ENCODE assay signal across 13 cellular contexts in genomic region chr20:37755665-37756064, GRCh38.
DNase-seq lines count a peak whose midpoint lies in the region; ATAC-seq, FAIRE-seq and TF ChIP-seq lines count a peak whose summit lies in the region.
"Had no signal": no experiment of that assay in that cellular context is flagged by ENCODE, and none has a peak within 500 bp of the region (broad histone marks: within the 10 kb centered on the region; RNA-seq: fewer than 3 reads in every experiment).

No MANE protein-coding gene starts in this region.

- no peaks in the 10 kb centered on the region for H3K9me3 Mint-ChIP-seq in naive thymus-derived CD8-positive, alpha-beta T cell

- no peaks in the 10 kb centered on the region for H3K4me1 ChIP-seq in IMR-90 (ENCODE audit: control insufficient read depth, insufficient read depth, low read length)
- peaks cover 10% of the 10 kb centered on the region for H3K4me1 ChIP-seq in HepG2 (ENCODE audit: insufficient read depth, low read length)

- in situ Hi-C loops in IMR-90 (cut with MboI; ENCODE audit: low sequenced_read_pairs) (no loop called here), HepG2 (cut with HindIII; ENCODE audit: extremely low pct_ligation_motif_present, low pct_unique_long_range_greater_than_20kb) (no loop called here)

- no peaks in the 10 kb centered on the region for H3K9me1 ChIP-seq in IMR-90 (ENCODE audit: insufficient read depth, low read length)

- CTCF ChIA-PET in IMR-90 (lab: Yijun Ruan, JAX): interaction anchor here (0.6 to 1.4 kb wide), 3 partner anchors 18 to 245 kb away, joined by 3 read pairs; no protein-coding TSS in a partner anchor
- CTCF ChIA-PET in HepG2 (lab: Yijun Ruan, JAX; ENCODE audit: low intra/inter-chr PET ratio, low total read pairs): no interaction called here

- POLR2A ChIA-PET in IMR-90 (lab: Charles Lee; ENCODE audit: unreplicated experiment) (no interaction called here), HepG2 (lab: Yijun Ruan, JAX) (no interaction called here)
- POLR2A ChIA-PET in naive thymus-derived CD8-positive, alpha-beta T cell (lab: Charles Lee): interaction anchor here (0.6 kb wide), 1 partner anchor 30 kb away, joined by 4 read pairs; no protein-coding TSS in a partner anchor

- no peak for FAIRE-seq in HepG2 (lab: Jason Lieb, UNC)
- FAIRE-seq: RCC 7860 had no signal

- no peak overlapping the region for H2AK5ac ChIP-seq in IMR-90 (ENCODE audit: low read depth, low read length)

- H3K36me3 ChIP-seq in IMR-90 (ENCODE audit: control insufficient read depth, insufficient read depth, low read length) (peaks cover 8% of the 10 kb centered on the region), HepG2 (replicated peaks in 1 of 2; ENCODE audit: control insufficient read depth in 1 of 2, insufficient read depth in 2 of 2, low read length in 2 of 2) (peaks cover 3 to 27% of the 10 kb centered on the region in 2 experiments; a peak in 4 of 5 replicates)

- 0 out of 2 replicates have a peak, but pooled peaks have one; percentile 11 for TF ChIP-seq RAD21 in IMR-90 (IDR thresholded peaks at IDR 0.05; ENCODE audit: low read length)
- no peak for TF ChIP-seq RAD21 in HepG2 (CRISPR knock-in tag; IDR thresholded peaks at IDR 0.05)

- H3K56ac ChIP-seq in IMR-90 (ENCODE audit: extremely low read depth, insufficient read depth, low read length): no peak overlapping the region

- TF ChIP-seq POLR2A in IMR-90 (IDR thresholded peaks at IDR 0.05; ENCODE audit: low read depth, low read length) (no peak), HepG2 (IDR thresholded peaks at IDR 0.05; ENCODE audit: insufficient read depth in 1 of 2, low read depth in 2 of 2, low read length in 2 of 2) (no peak)

- no peak overlapping the region for H3K4me3 ChIP-seq in IMR-90 (ENCODE audit: insufficient read depth, low read depth, low read length)
- H3K4me3 ChIP-seq in HepG2 (replicated peaks in 1 of 3; ENCODE audit: insufficient read depth in 1 of 3, low read depth in 2 of 3, low read length in 3 of 3): no peak overlapping the region

- peak overlapping the region in 1 of 10 donors; percentile 21 for H3K27ac Mint-ChIP-seq in naive thymus-derived CD8-positive, alpha-beta T cell

- no peak overlapping the region for H4K91ac ChIP-seq in IMR-90 (ENCODE audit: insufficient read depth, low read depth, low read length)

- no peaks in the 10 kb centered on the region for H3K79me2 ChIP-seq in HepG2 (ENCODE audit: insufficient read depth, low read length)

- no peak overlapping the region for H3K4me3 Mint-ChIP-seq in naive thymus-derived CD8-positive, alpha-beta T cell

- no peak overlapping the region for H3K14ac ChIP-seq in IMR-90 (replicated peaks; ENCODE audit: low read depth, low read length)

- no peak for TF ChIP-seq EP300 in HepG2 (IDR thresholded peaks at IDR 0.05; ENCODE audit: low read depth in 2 of 2, low read length in 2 of 2)
- no peak for TF ChIP-seq EP300 in HepG2 (CRISPR knock-in tag; IDR thresholded peaks at IDR 0.05; ENCODE audit: borderline replicate concordance)

- no peak overlapping the region for H2AK9ac ChIP-seq in IMR-90 (replicated peaks; ENCODE audit: low read depth, low read length, poor library complexity)

- no peak overlapping the region for H4K5ac ChIP-seq in IMR-90 (ENCODE audit: low read depth, low read length)

- H3K4me2 ChIP-seq in IMR-90 (ENCODE audit: low read depth, low read length): no peak overlapping the region
- H3K4me2 ChIP-seq in HepG2 (ENCODE audit: low read depth, low read length): no peak overlapping the region

- peaks cover 17 to 74% (median 35%) of the 10 kb centered on the region in 3 donors for H3K36me3 Mint-ChIP-seq in naive thymus-derived CD8-positive, alpha-beta T cell

- H2BK120ac ChIP-seq in IMR-90 (ENCODE audit: low read depth, low read length): no peak overlapping the region

- no peak overlapping the region for H3K4ac ChIP-seq in IMR-90 (ENCODE audit: low read depth, low read length)

- no peak overlapping the region for H3K9ac ChIP-seq in IMR-90 (ENCODE audit: low read depth, low read length)
- no peak overlapping the region for H3K9ac ChIP-seq in HepG2 (ENCODE audit: insufficient read depth, low read depth, low read length)

- no peak overlapping the region for H4K8ac ChIP-seq in IMR-90 (ENCODE audit: low read depth in 2 of 2, low read length in 2 of 2)

- BruUV-seq in IMR-90 (replicated peaks; lab: Mats Ljungman, UMichigan): no TSS peak
- BruUV-seq in HepG2 (replicated peaks; lab: Mats Ljungman, UMichigan): no TSS peak

- no peaks in the 10 kb centered on the region for H3K27me3 Mint-ChIP-seq in naive thymus-derived CD8-positive, alpha-beta T cell

- dilution Hi-C loops in IMR-90 (cut with HindIII; ENCODE audit: low sequenced_read_pairs, unreplicated experiment): no loop called here

- intact Hi-C loops in IMR-90 (cut with micrococcal nuclease): no loop called here
- intact Hi-C loops in HepG2 (cut with micrococcal nuclease; ENCODE audit: unreplicated experiment): no loop called here

- H2BK20ac ChIP-seq in IMR-90 (ENCODE audit: low read depth, low read length): no peak overlapping the region

- peaks cover 0 to 6% (median 2%) of the 10 kb centered on the region in 4 donors for H3K4me1 Mint-ChIP-seq in naive thymus-derived CD8-positive, alpha-beta T cell

- H2AFZ ChIP-seq in IMR-90 (replicated peaks; ENCODE audit: low read length, poor library complexity): no peak overlapping the region
- no peak overlapping the region for H2AFZ ChIP-seq in HepG2 (ENCODE audit: low read length)

- WGBS in IMR-90 (ENCODE audit: extremely low coverage in 2 of 2, insufficient read length in 1 of 2), 2 experiments: 46% methylated on average over 2 of the region's 3 CpGs; no CpG with 5 or more reads in 1 of the 2 experiments
- 95% methylated on average over 3 of the region's 3 CpGs for WGBS in HepG2 (ENCODE audit: low lambda C conversion rate)

- no peak overlapping the region for H3K23ac ChIP-seq in IMR-90 (ENCODE audit: low read depth, low read length)

- H3K27me3 ChIP-seq in IMR-90 (ENCODE audit: control insufficient read depth, insufficient read depth, low read length): no peaks in the 10 kb centered on the region
- H3K27me3 ChIP-seq in HepG2 (ENCODE audit: control insufficient read depth in 1 of 2, insufficient read depth in 2 of 2, low read length in 2 of 2): no peaks in the 10 kb centered on the region

- TF ChIP-seq CTCF in AG09319 (IDR thresholded peaks at IDR 0.05; ENCODE audit: low read depth, low read length): peak; percentile 32
- no peak for TF ChIP-seq CTCF in IMR-90 (conservative IDR thresholded peaks at IDR 0.05; ENCODE audit: low read depth, low read length)
- TF ChIP-seq CTCF in HepG2 (CRISPR knock-in tag; IDR thresholded peaks at IDR 0.05): peak; percentile 49

- no peak overlapping the region for H2BK15ac ChIP-seq in IMR-90 (ENCODE audit: low read depth, low read length)

- H3K79me1 ChIP-seq in IMR-90 (ENCODE audit: low read depth in 1 of 2, low read length in 2 of 2): no peaks in the 10 kb centered on the region

- DNase-seq in AG09319 (ENCODE audit: extremely low read depth, low read depth) (no peak), IMR-90 (no peak), cerebellar cortex (ENCODE audit: low spot score) (peak; percentile 33), HepG2 (ENCODE audit: low spot score) (no peak), DMS 273 treated with DMSO at 0.1 percent for 48 hours (lab: John Stamatoyannopoulos, UW) (no peak), NCI-H2171 (lab: John Stamatoyannopoulos, UW) (no peak)
- no peak for DNase-seq in activated naive CD4-positive, alpha-beta T cell treated with Interleukin-2 at 50 U/mL for 16 hours
- no peak for DNase-seq in naive thymus-derived CD8-positive, alpha-beta T cell
- DNase-seq: cerebellar nuclear complex; NCI-H1930; stimulated activated naive CD4-positive, alpha-beta T cell had no signal

- H3K18ac ChIP-seq in IMR-90 (ENCODE audit: low read depth, low read length): no peak overlapping the region

- no peak overlapping the region for H2BK5ac ChIP-seq in IMR-90 (ENCODE audit: low read depth, low read length, poor library complexity, severe bottlenecking)

- ATAC-seq in IMR-90 (ENCODE audit: low read depth) (no peak), HepG2 (0 out of 3 replicates have a peak, but pooled peaks have one; percentile 25)
- no peak for ATAC-seq in naive thymus-derived CD8-positive, alpha-beta T cell

- H3K9me3 ChIP-seq in IMR-90 (ENCODE audit: control insufficient read depth, insufficient read depth, low read length): no peaks in the 10 kb centered on the region
- no peaks in the 10 kb centered on the region for H3K9me3 ChIP-seq in HepG2 (ENCODE audit: low read length)

- H3K27ac ChIP-seq in IMR-90 (ENCODE audit: insufficient read depth, low read length): no peak overlapping the region
- H3K27ac ChIP-seq in HepG2 (ENCODE audit: extremely low read length, insufficient read depth, low read length): no peak overlapping the region
- H3K27ac ChIP-seq: C4-2B had no signal

- H4K20me1 ChIP-seq in IMR-90 (ENCODE audit: insufficient read depth, low read length) (no peaks in the 10 kb centered on the region), HepG2 (ENCODE audit: insufficient read depth, low read length) (no peaks in the 10 kb centered on the region)

TF ChIP-seq in IMR-90, 13 proteins besides CTCF, POLR2A, EP300 and RAD21 (continues in another document):
- no peak for TF ChIP-seq USF2 (IDR thresholded peaks at IDR 0.05; ENCODE audit: low read depth, low read length)
- TF ChIP-seq CHD1 (IDR thresholded peaks at IDR 0.05; ENCODE audit: low read depth, low read length): no peak
- TF ChIP-seq MXI1 (IDR thresholded peaks at IDR 0.05; ENCODE audit: borderline replicate concordance, low read depth, low read length): no peak

TF ChIP-seq in HepG2, 621 proteins besides CTCF, POLR2A, EP300 and RAD21:
- TF ChIP-seq MNT (IDR thresholded peaks at IDR 0.05): peak; percentile 61
- peak; percentile 40 for TF ChIP-seq STAG1 (CRISPR knock-in tag; IDR thresholded peaks at IDR 0.05)
- TF ChIP-seq PHF21A (CRISPR knock-in tag; IDR thresholded peaks at IDR 0.05): no peak
- no peak for TF ChIP-seq GABPA (IDR thresholded peaks at IDR 0.05; ENCODE audit: low read depth, low read length)
- no peak for TF ChIP-seq GABPA (CRISPR knock-in tag; IDR thresholded peaks at IDR 0.05; ENCODE audit: low read depth)
